Comparison of ENCODE assay signal across 15 cellular contexts in genomic region chr12:109695420-109695819, GRCh38.
"Had no signal": no experiment of that assay in that cellular context is flagged by ENCODE, and none has a peak within 500 bp of the region (broad histone marks: within the 10 kb centered on the region; RNA-seq: fewer than 3 reads in every experiment).

No MANE protein-coding gene starts in this region.

- H3K4me1 Mint-ChIP-seq: activated T-helper 17 cell treated with anti-CD3 and anti-CD28 coated beads, Interleukin-2, amount 50 U/mL, for 72 hours; naive thymus-derived CD8-positive, alpha-beta T cell had no signal

- H3K4me3 Mint-ChIP-seq: activated T-helper 17 cell treated with anti-CD3 and anti-CD28 coated beads, Interleukin-2, amount 50 U/mL, for 72 hours; naive thymus-derived CD8-positive, alpha-beta T cell; stimulated activated naive CD8-positive, alpha-beta T cell treated with anti-CD3 and anti-CD28 coated beads, Interleukin-15, Interleukin-2, amounts not matched to agents 100 ng/mL and 50 ng/mL, for 24 hours had no signal

- H3K9me3 ChIP-seq: left lung, prostate gland, testis, upper lobe of right lung had no signal

- H3K27ac ChIP-seq: left lung, skin epidermis, testis, upper lobe of right lung had no signal

- ATAC-seq: activated T-helper 17 cell treated with anti-CD3 and anti-CD28 coated beads, Interleukin-2, amount 50 U/mL, for 72 hours; left lung; naive thymus-derived CD8-positive, alpha-beta T cell; right cardiac atrium; upper lobe of right lung had no signal

- H3K9me3 Mint-ChIP-seq: activated T-helper 17 cell treated with anti-CD3 and anti-CD28 coated beads, Interleukin-2, amount 50 U/mL, for 72 hours; stimulated activated naive CD8-positive, alpha-beta T cell treated with anti-CD3 and anti-CD28 coated beads, Interleukin-15, Interleukin-2, amounts not matched to agents 100 ng/mL and 50 ng/mL, for 24 hours had no signal

- DNase-seq: activated CD4-positive, alpha-beta T cell treated with anti-CD3 and anti-CD28 coated beads for 1 hour; activated CD4-positive, alpha-beta T cell treated with anti-CD3 and anti-CD28 coated beads, Interleukin-2, amount 50 U/mL, for 4 hours; activated naive CD4-positive, alpha-beta T cell treated with Interleukin-2 at 50 U/mL for 16 hours; aorta; dermis blood vessel endothelial cell; left lung; naive thymus-derived CD8-positive, alpha-beta T cell; occipital lobe; testis; upper lobe of right lung had no signal

- H3K27me3 ChIP-seq: testis, upper lobe of right lung had no signal

- H3K4me3 ChIP-seq: left lung, prostate gland, skin epidermis, testis, upper lobe of right lung had no signal

- H3K36me3 Mint-ChIP-seq: naive thymus-derived CD8-positive, alpha-beta T cell had no signal

- H3K4me1 ChIP-seq: left lung, testis, upper lobe of right lung had no signal

- H3K27ac Mint-ChIP-seq: activated T-helper 17 cell treated with anti-CD3 and anti-CD28 coated beads, Interleukin-2, amount 50 U/mL, for 72 hours; naive thymus-derived CD8-positive, alpha-beta T cell; stimulated activated naive CD8-positive, alpha-beta T cell treated with anti-CD3 and anti-CD28 coated beads, Interleukin-15, Interleukin-2, amounts not matched to agents 100 ng/mL and 50 ng/mL, for 24 hours had no signal

- H3K36me3 ChIP-seq: left lung, prostate gland, upper lobe of right lung had no signal
